Comparison of ENCODE assay signal across 8 cellular contexts in the genomic region with DNA sequence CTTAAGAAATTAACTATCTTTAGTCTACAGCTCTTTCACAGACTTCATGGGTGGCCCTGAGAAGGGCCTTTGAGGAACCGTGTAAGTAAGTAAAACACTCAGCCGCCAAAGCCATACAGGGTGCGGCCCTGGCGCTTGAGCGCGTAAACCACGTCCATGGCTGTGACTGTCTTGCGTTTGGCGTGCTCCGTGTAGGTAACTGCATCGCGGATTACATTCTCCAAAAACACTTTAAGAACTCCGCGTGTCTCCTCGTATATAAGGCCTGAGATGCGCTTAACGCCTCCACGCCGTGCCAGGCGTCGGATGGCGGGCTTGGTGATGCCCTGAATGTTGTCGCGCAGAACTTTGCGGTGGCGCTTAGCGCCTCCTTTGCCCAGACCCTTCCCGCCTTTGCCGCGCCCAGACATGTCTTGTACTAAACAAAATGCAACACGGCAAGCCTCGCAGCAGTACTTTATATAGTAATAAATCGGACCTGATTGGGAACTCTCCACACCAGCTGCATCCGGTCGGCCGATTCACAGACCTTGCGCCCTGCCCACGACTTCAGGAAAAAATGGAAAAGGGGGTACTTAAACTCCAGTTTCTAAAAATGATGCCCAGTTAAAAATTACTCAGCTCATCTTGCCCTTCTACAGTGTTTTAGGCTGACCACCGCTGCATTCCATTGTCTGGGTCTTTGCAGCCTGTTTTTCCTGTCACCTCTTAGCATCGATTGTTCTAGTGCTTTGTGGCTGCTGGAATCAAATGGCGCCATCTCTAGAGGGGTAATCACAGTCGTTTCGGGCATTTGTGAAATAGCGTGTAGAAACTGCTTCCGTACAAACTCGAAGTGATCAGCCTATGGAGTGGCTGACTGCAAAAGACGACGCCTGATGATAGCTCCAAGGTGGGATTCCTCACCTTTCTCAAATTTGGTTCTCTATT. TPM values are rescaled to one million over a fixed set of nuclear protein-coding genes. Genes with fewer than 3 reads are reported as not detected.
DNase-seq lines count a peak whose midpoint lies in the region; FAIRE-seq and TF ChIP-seq lines count a peak whose summit lies in the region.

No MANE protein-coding gene starts in this region.

- no peaks in the 10 kb centered on the region for H3K36me3 Mint-ChIP-seq in astrocyte (ENCODE audit: low read depth, unreplicated experiment)

- H3K4me1 ChIP-seq in astrocyte (ENCODE audit: insufficient read depth, low read length) = peaks cover 13% of the 10 kb centered on the region
- no peaks in the 10 kb centered on the region for H3K4me1 ChIP-seq in iPS DF 6.9 (ENCODE audit: control insufficient read depth, insufficient read depth, low read length)
- H3K4me1 ChIP-seq in skeletal muscle tissue (ENCODE audit: control insufficient read depth in 3 of 3, insufficient read depth in 3 of 3, low read length in 3 of 3) = peaks cover 15 to 20% (median 19%) of the 10 kb centered on the region in 3 donors

- no peaks in the 10 kb centered on the region for H3K9me3 Mint-ChIP-seq in astrocyte (ENCODE audit: unreplicated experiment)

- no peak for FAIRE-seq in astrocyte (lab: Jason Lieb, UNC)

- CTCF ChIA-PET in HEK293T (lab: Yijun Ruan, JAX) = interaction anchor here (0.5 kb wide), 1 partner anchor 14 kb away, joined by 5 read pairs; no protein-coding TSS in a partner anchor

- H3K36me3 ChIP-seq in SU-DHL-6 (ENCODE audit: low read length) (no peaks in the 10 kb centered on the region), astrocyte (ENCODE audit: insufficient read depth, low read length) (no peaks in the 10 kb centered on the region), iPS DF 6.9 (ENCODE audit: control insufficient read depth, insufficient read depth, low read length) (no peaks in the 10 kb centered on the region), skeletal muscle tissue (ENCODE audit: control insufficient read depth in 3 of 3, insufficient read depth in 3 of 3, low read length in 3 of 3) (no peaks in the 10 kb centered on the region)

- H3K27me3 Mint-ChIP-seq in astrocyte (ENCODE audit: low read depth, unreplicated experiment) = peaks cover 3% of the 10 kb centered on the region

- WGBS in iPS DF 6.9 (ENCODE audit: insufficient coverage, insufficient read length) = no CpG with 5 or more reads among the region's 48 CpGs

- H3K79me2 ChIP-seq in SU-DHL-6 (ENCODE audit: insufficient read depth, low read length) (no peaks in the 10 kb centered on the region), astrocyte (ENCODE audit: insufficient read depth, low read length) (no peaks in the 10 kb centered on the region)

- H3K4me3 Mint-ChIP-seq in astrocyte (ENCODE audit: unreplicated experiment) = peak overlapping the region; percentile 88

- peak overlapping the region; percentile 54 for H2AFZ ChIP-seq in SU-DHL-6 (ENCODE audit: low read depth, low read length, severe bottlenecking)
- peak overlapping the region; percentile 85 for H2AFZ ChIP-seq in astrocyte (ENCODE audit: low read depth, low read length)

- DNase-seq in NK-92 treated with Interleukin-12 subunit alpha and Interleukin-12 subunit beta, amount 100 ng/mL, for 24 hours (lab: John Stamatoyannopoulos, UW) = peak; percentile 88
- DNase-seq in NK-92 (lab: John Stamatoyannopoulos, UW; ENCODE audit: unreplicated experiment) (no peak), KG1 (lab: John Stamatoyannopoulos, UW) (peak; percentile 95), astrocyte (ENCODE audit: low read depth) (peak; percentile 67), iPS DF 6.9 (ENCODE audit: low read depth, low spot score) (no peak), HEK293T (ENCODE audit: extremely low spot score) (no peak)

- H3K4me1 Mint-ChIP-seq in astrocyte (ENCODE audit: low read depth, unreplicated experiment) = no peaks in the 10 kb centered on the region

- peak overlapping the region; percentile 42 for H3K4me3 ChIP-seq in SU-DHL-6 (ENCODE audit: insufficient read depth, low read length, poor library complexity, severe bottlenecking)
- H3K4me3 ChIP-seq in astrocyte (ENCODE audit: insufficient read depth, low read depth, low read length) = peak overlapping the region; percentile 73
- peak overlapping the region; percentile 47; the same call in 1 of the 2 replicates for H3K4me3 ChIP-seq in iPS DF 6.9 (ENCODE audit: low read length)
- peak overlapping the region; percentile 70 to 79 (median 72) for H3K4me3 ChIP-seq in skeletal muscle tissue (ENCODE audit: low read length in 3 of 3)

- H3K4me2 ChIP-seq in SU-DHL-6 (ENCODE audit: low read depth, low read length, poor library complexity, severe bottlenecking) (peak overlapping the region; percentile 76), astrocyte (ENCODE audit: low read length) (peak overlapping the region; percentile 88)

- H3K9ac ChIP-seq in SU-DHL-6 (ENCODE audit: low read length) = peak overlapping the region; percentile 71
- peak overlapping the region; percentile 86 for H3K9ac ChIP-seq in astrocyte (ENCODE audit: low read length)
- H3K9ac ChIP-seq in skeletal muscle tissue (ENCODE audit: low read depth in 1 of 3, low read length in 3 of 3) = peak overlapping the region in 2 of 3 donors; percentile 7 to 54

- H3K27ac ChIP-seq in SU-DHL-6 (ENCODE audit: low read depth, low read length) (peak overlapping the region; percentile 96), astrocyte (ENCODE audit: low read depth, low read length) (peak overlapping the region; percentile 85), iPS DF 6.9 (ENCODE audit: low read length) (no peak overlapping the region), skeletal muscle tissue (ENCODE audit: low read depth, low read length) (peak overlapping the region; percentile 36)

- H3K9me3 ChIP-seq in SU-DHL-6 (ENCODE audit: insufficient read depth, low read length) = no peaks in the 10 kb centered on the region
- H3K9me3 ChIP-seq in astrocyte (ENCODE audit: insufficient read depth, low read depth, low read length) = no peaks in the 10 kb centered on the region
- no peaks in the 10 kb centered on the region for H3K9me3 ChIP-seq in iPS DF 6.9 (ENCODE audit: control insufficient read depth, insufficient read depth, low read length)
- no peaks in the 10 kb centered on the region for H3K9me3 ChIP-seq in skeletal muscle tissue (ENCODE audit: control insufficient read depth in 3 of 3, low read length in 3 of 3)

- H3F3A ChIP-seq in SU-DHL-6 (ENCODE audit: insufficient read depth) = peaks cover 52% of the 10 kb centered on the region

- TF ChIP-seq CTCF in SU-DHL-6 (IDR thresholded peaks at IDR 0.05; ENCODE audit: insufficient read depth, low read length, poor library complexity, severe bottlenecking) (no peak), astrocyte (IDR thresholded peaks at IDR 0.05; ENCODE audit: insufficient read depth, low read depth, low read length) (no peak)

- H4K20me1 ChIP-seq in SU-DHL-6 (ENCODE audit: low read depth, low read length) (no peaks in the 10 kb centered on the region), astrocyte (ENCODE audit: insufficient read depth, low read length) (no peaks in the 10 kb centered on the region)

- H3K9me2 ChIP-seq in SU-DHL-6 (replicated peaks; ENCODE audit: insufficient read depth, low read length) = no peaks in the 10 kb centered on the region

- H3K27ac Mint-ChIP-seq in astrocyte (ENCODE audit: unreplicated experiment) = peak overlapping the region; percentile 64

- H3K27me3 ChIP-seq in SU-DHL-6 (ENCODE audit: low read length) = no peaks in the 10 kb centered on the region
- no peaks in the 10 kb centered on the region for H3K27me3 ChIP-seq in astrocyte (ENCODE audit: insufficient read depth, low read length)
- H3K27me3 ChIP-seq in iPS DF 6.9 (ENCODE audit: control insufficient read depth, insufficient read depth, low read length) = no peaks in the 10 kb centered on the region
- peaks cover 36 to 56% (median 55%) of the 10 kb centered on the region in 3 donors for H3K27me3 ChIP-seq in skeletal muscle tissue (ENCODE audit: control insufficient read depth in 3 of 3, insufficient read depth in 3 of 3, low read length in 3 of 3)

- POLR2A ChIA-PET in HEK293T (lab: Yijun Ruan, JAX) = interaction anchor here (0.7 to 16.0 kb wide), 6 partner anchors 8 to 232 kb away, joined by 3 to 321 read pairs (median 32); a partner anchor contains a TSS

TF ChIP-seq in HEK293T, 16 proteins besides CTCF, POLR2A, EP300 and RAD21:
- TF ChIP-seq FOXA1 (IDR thresholded peaks at IDR 0.05) (no peak), FOXK2 (IDR thresholded peaks at IDR 0.05) (no peak), SP1 (IDR thresholded peaks at IDR 0.05) (no peak)

RNA-seq across cellular contexts. Expression of gene OR2B2, which starts 38.8 kb away (rescaled TPM):
- total RNA-seq in astrocyte (not detected in 2 replicates), skeletal muscle tissue (not detected)

Comparison
In these comparisons a context has a peak if more than half of its experiments do, and no peak if none do; other contexts are left out.
1. DNase-seq: peak in NK-92 treated with Interleukin-12 subunit alpha and Interleukin-12 subunit beta, amount 100 ng/mL, for 24 hours (single experiment), KG1 (single experiment) and astrocyte (single experiment); none in NK-92 (single experiment), iPS DF 6.9 (single experiment) and HEK293T (single experiment).
2. H3K9ac ChIP-seq: peak in every context shown above with its lines; median percentile 86 in astrocyte; 71 in SU-DHL-6; 30 in skeletal muscle tissue.
3. Peak in every context shown above with its lines, with median percentiles within 50 percentile points of each other: H3K4me3 ChIP-seq.